ENCODE assay signal across 15 cellular contexts in genomic region chr2:110773470-110773921, GRCh38. TPM values are rescaled to one million over a fixed set of nuclear protein-coding genes. Genes with fewer than 3 reads are reported as not detected.
DNase-seq lines count a peak whose midpoint lies in the region; ATAC-seq, FAIRE-seq and TF ChIP-seq lines count a peak whose summit lies in the region.
"Had no signal": no experiment of that assay in that cellular context is flagged by ENCODE, and none has a peak within 500 bp of the region (broad histone marks: within the 10 kb centered on the region; RNA-seq: fewer than 3 reads in every experiment).

No MANE protein-coding gene starts in this region.

- H3K36me3 ChIP-seq in GM23338 (ENCODE audit: insufficient read depth) (no peaks in the 10 kb centered on the region), kidney (ENCODE audit: control insufficient read depth in 1 of 2, insufficient read depth in 2 of 2, low read length in 2 of 2) (no peaks in the 10 kb centered on the region), rectal smooth muscle tissue (ENCODE audit: control insufficient read depth, insufficient read depth, low read length) (no peaks in the 10 kb centered on the region), vagina (no peaks in the 10 kb centered on the region)

- peak overlapping the region; percentile 43; the same call in 1 of the 2 replicates for H3K4me2 ChIP-seq in GM23338

- no peak overlapping the region for H3K4me3 ChIP-seq in GM23338
- no peak overlapping the region for H3K4me3 ChIP-seq in kidney (ENCODE audit: low read length in 2 of 2)
- H3K4me3 ChIP-seq in rectal smooth muscle tissue (ENCODE audit: low read length) = no peak overlapping the region
- no peak overlapping the region for H3K4me3 ChIP-seq in vagina

- H3K27ac ChIP-seq in GM23338 (ENCODE audit: low read depth) (no peak overlapping the region), kidney (ENCODE audit: low read depth in 2 of 2, low read length in 2 of 2) (no peak overlapping the region), rectal smooth muscle tissue (ENCODE audit: low read depth, low read length) (peak overlapping the region; percentile 19), vagina (no peak overlapping the region)

- no peak for TF ChIP-seq POLR2A in vagina (IDR thresholded peaks at IDR 0.05)

- no peaks in the 10 kb centered on the region for H3K9me2 ChIP-seq in GM23338 (ENCODE audit: insufficient read depth)

- H3K79me2 ChIP-seq in GM23338 (replicated peaks; ENCODE audit: insufficient read depth) = no peaks in the 10 kb centered on the region

- H3F3A ChIP-seq in GM23338 (replicated peaks; ENCODE audit: low read depth) = 0 out of 2 replicates have a peak, but pooled peaks cover 13% of the 10 kb centered on the region

- no peaks in the 10 kb centered on the region; the same call in 2 of the 3 replicates for H3K36me3 Mint-ChIP-seq in GM23338 (ENCODE audit: low read depth)
- H3K36me3 Mint-ChIP-seq: CD8-positive, alpha-beta T cell had no signal

- DNase-seq in GM23338 (ENCODE audit: low spot score) (no peak), cerebellum (ENCODE audit: low spot score) (peak; percentile 83), kidney (peak; percentile 72), HTR-8/SVneo (ENCODE audit: insufficient read length, low spot score) (no peak), vagina (ENCODE audit: extremely low spot score in 2 of 2) (no peak)
- DNase-seq: activated CD4-positive, alpha-beta T cell treated with anti-CD3 and anti-CD28 coated beads, Interleukin-2, amount 50 U/mL, for 48 hours; CD8-positive, alpha-beta T cell; glutamatergic neuron; NCI-H2081 treated with DMSO at 0.1 percent for 48 hours had no signal

- peaks cover 5% of the 10 kb centered on the region for H3K27me3 Mint-ChIP-seq in GM23338 (ENCODE audit: insufficient read depth, low read depth, poor library complexity)

- H3K27me3 ChIP-seq in GM23338 (ENCODE audit: insufficient read depth) = no peaks in the 10 kb centered on the region
- peaks cover 2% of the 10 kb centered on the region for H3K27me3 ChIP-seq in rectal smooth muscle tissue (ENCODE audit: control insufficient read depth, insufficient read depth, low read length)
- H3K27me3 ChIP-seq in vagina = no peaks in the 10 kb centered on the region

- TF ChIP-seq CTCF in GM23338 (conservative IDR thresholded peaks at IDR 0.05; ENCODE audit: low read depth in 2 of 2) = no peak
- TF ChIP-seq CTCF in kidney (IDR thresholded peaks at IDR 0.05; ENCODE audit: borderline replicate concordance, extremely low read depth, insufficient read depth) = no peak
- TF ChIP-seq CTCF in vagina (IDR thresholded peaks at IDR 0.05) = no peak

- peaks cover 5% of the 10 kb centered on the region; the same call in 1 of the 2 replicates for H4K20me1 ChIP-seq in GM23338 (replicated peaks; ENCODE audit: insufficient read depth)

- no peak overlapping the region for H3K27ac Mint-ChIP-seq in GM23338
- H3K27ac Mint-ChIP-seq: CD8-positive, alpha-beta T cell had no signal

- no peak overlapping the region for H2AFZ ChIP-seq in GM23338

- H3K9me3 ChIP-seq in kidney (ENCODE audit: control insufficient read depth in 1 of 2, low read length in 2 of 2) (no peaks in the 10 kb centered on the region), vagina (no peaks in the 10 kb centered on the region)

- ATAC-seq in GM23338 (0 out of 3 replicates have a peak, but pooled peaks have one; percentile 6), GM21529 (IDR thresholded peaks at IDR 0.05; ENCODE audit: unreplicated experiment) (no peak), GM18861 (IDR thresholded peaks at IDR 0.05; ENCODE audit: unreplicated experiment) (no peak)
- ATAC-seq: CD8-positive, alpha-beta T cell had no signal

- intact Hi-C loops in kidney (cut with DNase I) (no loop called here), vagina (cut with DNase I) (no loop called here)

- no peak for FAIRE-seq in kidney (lab: Jason Lieb, UNC)
- no peak for FAIRE-seq in HTR-8/SVneo (lab: Jason Lieb, UNC)
- FAIRE-seq: islet of Langerhans, TTC549 had no signal

- peaks cover 48% of the 10 kb centered on the region for H3K4me1 Mint-ChIP-seq in GM23338

- no peak overlapping the region for H3K4me3 Mint-ChIP-seq in GM23338
- H3K4me3 Mint-ChIP-seq: CD8-positive, alpha-beta T cell had no signal

- H3K9ac ChIP-seq in kidney (ENCODE audit: low read length in 2 of 2) = no peak overlapping the region
- no peak overlapping the region for H3K9ac ChIP-seq in rectal smooth muscle tissue (ENCODE audit: low read length)

- H3K9me3 Mint-ChIP-seq in GM23338 = no peaks in the 10 kb centered on the region
- H3K9me3 Mint-ChIP-seq: CD8-positive, alpha-beta T cell had no signal

- peaks cover 46% of the 10 kb centered on the region for H3K4me1 ChIP-seq in GM23338 (ENCODE audit: insufficient read depth)
- no peaks in the 10 kb centered on the region for H3K4me1 ChIP-seq in kidney (ENCODE audit: control insufficient read depth in 1 of 2, insufficient read depth in 1 of 2, low read depth in 1 of 2, low read length in 2 of 2)
- H3K4me1 ChIP-seq in rectal smooth muscle tissue (ENCODE audit: control insufficient read depth, insufficient read depth, low read length) = peaks cover 13% of the 10 kb centered on the region
- H3K4me1 ChIP-seq in vagina = peaks cover 14% of the 10 kb centered on the region

TF ChIP-seq in GM23338, 12 proteins besides CTCF, POLR2A, EP300 and RAD21 (continues in another document):
- TF ChIP-seq ETS1 (IDR thresholded peaks at IDR 0.05) (no peak), JUNB (IDR thresholded peaks at IDR 0.05; ENCODE audit: unreplicated experiment) (no peak), EZH2phosphoT487 (IDR thresholded peaks at IDR 0.05; ENCODE audit: unreplicated experiment) (no peak), STAT1 (IDR thresholded peaks at IDR 0.05; ENCODE audit: unreplicated experiment) (no peak), NANOG (IDR thresholded peaks at IDR 0.05; ENCODE audit: borderline replicate concordance) (no peak), REST (IDR thresholded peaks at IDR 0.05; ENCODE audit: unreplicated experiment) (no peak), ZNF331 (CRISPR knock-in tag; IDR thresholded peaks at IDR 0.05; ENCODE audit: low read depth) (no peak), ZNF114 (CRISPR knock-in tag; IDR thresholded peaks at IDR 0.05) (no peak), EZH2 (IDR thresholded peaks at IDR 0.05; ENCODE audit: low read depth, unreplicated experiment) (no peak), POLR2AphosphoS5 (IDR thresholded peaks at IDR 0.05; ENCODE audit: low read depth) (no peak), CREB1 (CRISPR knock-in tag; IDR thresholded peaks at IDR 0.05; ENCODE audit: low read depth) (no peak)

RNA-seq across cellular contexts. Expression of gene ACOXL, which starts 41.1 kb away (rescaled TPM):
- total RNA-seq in GM23338 (2014; rRNA removed; shearing (Covaris generic)) = 14.7 and 15.7 TPM in 2 replicates
- polyA plus RNA-seq in GM23338 (2016; fragmentation: Nextera tagmentation; extraction: Ambion mirVana) = 8.2 and 9.0 TPM in 2 replicates
- 0.18 TPM for total RNA-seq in cerebellum
- total RNA-seq in kidney = 2.0 TPM
- polyA plus RNA-seq in kidney (ENCODE audit: insufficient read depth, low read depth, low replicate concordance) = not detected
- not detected for total RNA-seq in vagina
- total RNA-seq: CD8-positive, alpha-beta T cell; temporal lobe had no signal

Comparison
In these comparisons a context has a peak if more than half of its experiments do, and no peak if none do; other contexts are left out.
1. DNase-seq: peak in cerebellum (single experiment) and kidney (single experiment); none in GM23338 (single experiment), HTR-8/SVneo (single experiment) and vagina (0 of 2).